In the genomic region with DNA sequence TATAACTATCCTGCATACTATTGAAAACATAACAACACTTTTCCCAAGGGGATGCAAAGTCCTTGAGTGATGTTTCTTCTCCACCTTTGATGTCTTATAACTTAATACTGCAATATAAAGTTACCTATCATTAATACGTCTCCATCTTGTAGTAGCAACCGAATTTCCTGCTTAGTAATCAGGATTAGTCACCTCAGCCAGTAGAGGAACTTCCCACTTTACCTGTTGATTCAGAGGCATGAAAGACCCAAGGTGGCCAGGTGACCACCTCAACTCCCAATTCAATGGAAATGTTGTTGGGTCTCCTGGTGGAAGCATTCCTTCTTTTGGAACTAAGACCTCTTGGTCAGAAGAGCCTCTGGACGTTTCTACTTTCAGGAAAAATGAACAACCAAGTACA, we compare ENCODE assay signal across 35 cellular contexts.
"Had no signal": no experiment of that assay in that cellular context is flagged by ENCODE, and none has a peak within 500 bp of the region (broad histone marks: within the 10 kb centered on the region; RNA-seq: fewer than 3 reads in every experiment).

No MANE protein-coding gene starts in this region.

- H3K36me3 ChIP-seq: brain microvascular endothelial cell, cardiac muscle cell, SJCRH30 had no signal

- H3K4me3 ChIP-seq: cardiac muscle cell, MG63, PC-9, SJCRH30, SK-N-MC had no signal

- H3K27me3 ChIP-seq: brain microvascular endothelial cell, cardiac muscle cell, MG63, SJCRH30 had no signal

- H3K9me3 ChIP-seq: SJCRH30 had no signal

- H2AFZ ChIP-seq: PC-9 had no signal

- DNase-seq: activated CD4-positive, alpha-beta T cell treated with anti-CD3 and anti-CD28 coated beads for 1 hour; activated CD4-positive, alpha-beta T cell treated with anti-CD3 and anti-CD28 coated beads, Interleukin-2, amount 10 ng/mL, durations not matched to agents 24 days and 14 days; activated CD4-positive, alpha-beta T cell treated with anti-CD3 and anti-CD28 coated beads, Interleukin-2, amount 50 U/mL, for 4 hours; activated CD4-positive, CD25-positive, alpha-beta regulatory T cell; activated CD8-positive, alpha-beta T cell treated with anti-CD3 and anti-CD28 coated beads for 36 hours; activated effector memory CD4-positive, alpha-beta T cell treated with anti-CD3 and anti-CD28 coated beads, Interleukin-2, amount 50 U/mL, for 16 hours; activated naive CD4-positive, alpha-beta T cell; activated naive CD4-positive, alpha-beta T cell treated with anti-CD3 and anti-CD28 coated beads, Interleukin-2, amount 50 U/mL, for 16 hours; activated naive CD8-positive, alpha-beta T cell treated with anti-CD3 and anti-CD28 coated beads for 36 hours; activated T-cell treated with anti-CD3 and anti-CD28 coated beads, Interleukin-2, amount 50 U/mL, for 1 hour; activated T-cell treated with anti-CD3 and anti-CD28 coated beads, Interleukin-2, amount 50 U/mL, for 72 hours; amniotic stem cell; aorta; brain microvascular endothelial cell; Karpas-422; KBM-7; MG63; NCI-H1048; NCI-H1436 treated with DMSO at 0.1 percent for 48 hours; NCI-H187; NCI-H2029 treated with DMSO at 0.1 percent for 48 hours; NCI-H2107; NCI-H2171; NCI-H510A; NCI-H526; NCI-H748 treated with DMSO at 0.1 percent for 48 hours; NK-92 treated with Interleukin-12 subunit alpha and Interleukin-12 subunit beta, amount 100 ng/mL, for 24 hours; PC-9; SHP77; SJCRH30; T1000; WERI-Rb-1 had no signal

- H3K4me2 ChIP-seq: PC-9 had no signal

- H3K27ac ChIP-seq: brain microvascular endothelial cell, cardiac muscle cell, PC-9, SJCRH30, SK-N-MC, WERI-Rb-1 had no signal

- ATAC-seq: activated CD8-positive, alpha-beta T cell treated with anti-CD3 and anti-CD28 coated beads for 36 hours; activated T-cell treated with anti-CD3 and anti-CD28 coated beads, Interleukin-2, amount 50 U/mL, for 72 hours; activated T-helper 17 cell treated with anti-CD3 and anti-CD28 coated beads, Interleukin-2, amount 50 U/mL, for 72 hours had no signal
